ENCODE assay signal across 8 cellular contexts in genomic region chrX:129759576-129760061, GRCh38. TPM values are rescaled to one million over a fixed set of nuclear protein-coding genes. Genes with fewer than 3 reads are reported as not detected.
A peak's percentile ranks its signal among the peaks of the same experiment; 100 is the strongest.
DNase-seq lines count a peak whose midpoint lies in the region; ATAC-seq and TF ChIP-seq lines count a peak whose summit lies in the region.

No MANE protein-coding gene starts in this region.

- peak overlapping the region; percentile 80 for H3K27ac ChIP-seq in MM.1S (ENCODE audit: low read length)

- no peak overlapping the region for H3K4me3 Mint-ChIP-seq in glutamatergic neuron (ENCODE audit: unreplicated experiment)

- peak overlapping the region; percentile 59 for H3K4me2 ChIP-seq in MM.1S (ENCODE audit: low read depth, low read length)

- intact Hi-C loops in cardiac septum (cut with DNase I), result no loop called here

- H3K9me3 ChIP-seq in MM.1S (replicated peaks; ENCODE audit: insufficient read depth, low read length), result no peaks in the 10 kb centered on the region

- no peaks in the 10 kb centered on the region for H3K79me2 ChIP-seq in MM.1S (ENCODE audit: low read length)

- H3K27me3 ChIP-seq in MM.1S (replicated peaks; ENCODE audit: insufficient read depth, low read length), result no peaks in the 10 kb centered on the region

- no peaks in the 10 kb centered on the region for H4K20me1 ChIP-seq in MM.1S (ENCODE audit: insufficient read depth, low read length)

- no peaks in the 10 kb centered on the region for H3K36me3 Mint-ChIP-seq in glutamatergic neuron (ENCODE audit: unreplicated experiment)

- no peaks in the 10 kb centered on the region for H3K4me1 Mint-ChIP-seq in glutamatergic neuron (ENCODE audit: low read depth, unreplicated experiment)

- no peak for ATAC-seq in HG02938 (IDR thresholded peaks at IDR 0.05; ENCODE audit: unreplicated experiment)
- no peak for ATAC-seq in GM21619 (IDR thresholded peaks at IDR 0.05; ENCODE audit: unreplicated experiment)

- H3K27me3 Mint-ChIP-seq in glutamatergic neuron (ENCODE audit: unreplicated experiment), result peaks cover 3% of the 10 kb centered on the region

- H3K4me1 ChIP-seq in MM.1S (ENCODE audit: low read length), result peaks cover 20% of the 10 kb centered on the region

- TF ChIP-seq CTCF in MM.1S (IDR thresholded peaks at IDR 0.05; ENCODE audit: low read length) (peak; percentile 54), glutamatergic neuron (IDR thresholded peaks at IDR 0.05; ENCODE audit: partially characterized antibody, unreplicated experiment) (no peak)

- H3F3A ChIP-seq in MM.1S (ENCODE audit: insufficient read depth, low read length), result peaks cover 5% of the 10 kb centered on the region; the same call in 1 of the 2 replicates

- no peaks in the 10 kb centered on the region for H3K9me2 ChIP-seq in MM.1S (replicated peaks; ENCODE audit: insufficient read depth, low read length)

- no peaks in the 10 kb centered on the region for H3K36me3 ChIP-seq in MM.1S (replicated peaks; ENCODE audit: insufficient read depth, low read length)

- no peak overlapping the region for H3K27ac Mint-ChIP-seq in glutamatergic neuron (ENCODE audit: unreplicated experiment)

- peak overlapping the region; percentile 85 for H2AFZ ChIP-seq in MM.1S (ENCODE audit: low read length)

- no peaks in the 10 kb centered on the region for H3K9me3 Mint-ChIP-seq in glutamatergic neuron (ENCODE audit: unreplicated experiment)

- no peak overlapping the region for H3K4me3 ChIP-seq in MM.1S (ENCODE audit: low read length)

- peak overlapping the region; percentile 58 for H3K9ac ChIP-seq in MM.1S (ENCODE audit: low read length)

- DNase-seq in GM04503 (ENCODE audit: low read depth) (peak; percentile 44), MM.1S (peak; percentile 96), activated gamma-delta T cell treated with Interleukin-2 at 50 U/mL for 16 hours (peak; percentile 55), cardiac septum (ENCODE audit: low spot score) (peak; percentile 80), glutamatergic neuron (no peak)
- peak; percentile 38 for DNase-seq in stimulated activated CD4-positive, alpha-beta T cell treated with anti-CD3 and anti-CD28 coated beads, Interleukin-4, amount 100 ng/mL, for 1 hour

RNA-seq across cellular contexts. Expression of gene SASH3, which starts 20.1 kb away (rescaled TPM):
- total RNA-seq in cardiac septum (3.8 TPM), glutamatergic neuron (ENCODE audit: unreplicated experiment) (not detected)

RNA-seq across cellular contexts. Expression of gene XPNPEP2, which starts 20.8 kb away (rescaled TPM):
- total RNA-seq in cardiac septum (0.22 TPM), glutamatergic neuron (ENCODE audit: unreplicated experiment) (not detected)
